ENCODE assay signal across 17 cellular contexts in genomic region chr7:66198461-66198860, GRCh38. TPM values are rescaled to one million over a fixed set of nuclear protein-coding genes. Genes with fewer than 3 reads are reported as not detected.
A peak's percentile ranks its signal among the peaks of the same experiment; 100 is the strongest.
DNase-seq lines count a peak whose midpoint lies in the region; ATAC-seq and TF ChIP-seq lines count a peak whose summit lies in the region.
"Had no signal": no experiment of that assay in that cellular context is flagged by ENCODE, and none has a peak within 500 bp of the region (broad histone marks: within the 10 kb centered on the region; RNA-seq: fewer than 3 reads in every experiment).

No MANE protein-coding gene starts in this region.

- intact Hi-C loops in cardiac septum (cut with DNase I), result no loop called here
- intact Hi-C loops in left ventricle myocardium inferior (cut with micrococcal nuclease), result no loop called here

- H4K20me1 ChIP-seq in neural progenitor cell (ENCODE audit: low read depth), result no peaks in the 10 kb centered on the region

- ATAC-seq in HG03520 (IDR thresholded peaks at IDR 0.05; ENCODE audit: unreplicated experiment), result no peak
- ATAC-seq: GM12878, HCT116 had no signal

- DNase-seq in cardiac septum (ENCODE audit: low spot score) (peak; percentile 63), left ventricle myocardium inferior (no peak), chondrocyte (ENCODE audit: low spot score) (peak; percentile 30), neural progenitor cell (ENCODE audit: low spot score) (no peak), midbrain (lab: John Stamatoyannopoulos, UW) (no peak)
- no peak for DNase-seq in activated CD8-positive, alpha-beta memory T cell treated with anti-CD3 and anti-CD28 coated beads for 24 hours
- DNase-seq: DND-41, GDM1, KG1, NCI-H1436, NCI-H2029, NCI-H2171 treated with DMSO at 0.1 percent for 48 hours, NCI-H774 had no signal

- H3K9me3 Mint-ChIP-seq in chondrocyte (ENCODE audit: low read depth), result no peaks in the 10 kb centered on the region
- no peaks in the 10 kb centered on the region for H3K9me3 Mint-ChIP-seq in neural progenitor cell

- no peaks in the 10 kb centered on the region for H3K36me3 Mint-ChIP-seq in chondrocyte (ENCODE audit: low read depth)
- H3K36me3 Mint-ChIP-seq in neural progenitor cell, result no peaks in the 10 kb centered on the region

- no peak overlapping the region for H3K4me3 Mint-ChIP-seq in chondrocyte (ENCODE audit: unreplicated experiment)
- no peak overlapping the region for H3K4me3 Mint-ChIP-seq in neural progenitor cell

- H3K27ac Mint-ChIP-seq in chondrocyte (ENCODE audit: unreplicated experiment) (no peak overlapping the region), neural progenitor cell (no peak overlapping the region)

- no peaks in the 10 kb centered on the region for H3K9me3 ChIP-seq in left ventricle myocardium inferior (replicated peaks)
- H3K9me3 ChIP-seq in neural progenitor cell (ENCODE audit: low read depth), result no peaks in the 10 kb centered on the region

- H3K4me2 ChIP-seq in neural progenitor cell, result no peak overlapping the region

- H3K36me3 ChIP-seq in left ventricle myocardium inferior, result no peaks in the 10 kb centered on the region
- no peaks in the 10 kb centered on the region for H3K36me3 ChIP-seq in neural progenitor cell

- peaks cover 9% of the 10 kb centered on the region for H3K4me1 ChIP-seq in left ventricle myocardium inferior
- H3K4me1 ChIP-seq in neural progenitor cell, result no peaks in the 10 kb centered on the region

- H2AFZ ChIP-seq in neural progenitor cell (replicated peaks), result peak overlapping the region; percentile 18

- H3K27me3 ChIP-seq in left ventricle myocardium inferior (ENCODE audit: low read depth), result no peaks in the 10 kb centered on the region
- H3K27me3 ChIP-seq in neural progenitor cell, result no peaks in the 10 kb centered on the region

- no peaks in the 10 kb centered on the region for H3F3A ChIP-seq in neural progenitor cell (ENCODE audit: low read depth)

- H3K27me3 Mint-ChIP-seq in chondrocyte (ENCODE audit: low read depth) (peaks cover 2% of the 10 kb centered on the region), neural progenitor cell (ENCODE audit: insufficient read depth, low read depth) (peaks cover 14% of the 10 kb centered on the region)

- H3K4me1 Mint-ChIP-seq in chondrocyte (ENCODE audit: low read depth) (no peaks in the 10 kb centered on the region), neural progenitor cell (no peaks in the 10 kb centered on the region)

- no peak overlapping the region for H3K9ac ChIP-seq in neural progenitor cell

- H3K27ac ChIP-seq in left ventricle myocardium inferior (replicated peaks) (no peak overlapping the region), neural progenitor cell (no peak overlapping the region)
- H3K27ac ChIP-seq: C4-2B had no signal

- TF ChIP-seq CTCF in left ventricle myocardium inferior (IDR thresholded peaks at IDR 0.05; ENCODE audit: borderline replicate concordance), result no peak
- no peak for TF ChIP-seq CTCF in chondrocyte (IDR thresholded peaks at IDR 0.05)
- TF ChIP-seq CTCF in neural progenitor cell (IDR thresholded peaks at IDR 0.05), result no peak

- H3K79me2 ChIP-seq in neural progenitor cell (ENCODE audit: low read depth), result no peaks in the 10 kb centered on the region

- H3K4me3 ChIP-seq in left ventricle myocardium inferior, result no peak overlapping the region
- no peak overlapping the region for H3K4me3 ChIP-seq in neural progenitor cell
- H3K4me3 ChIP-seq: GM12878 had no signal

RNA-seq across cellular contexts. Expression of gene TPST1, which starts 6.7 kb away (rescaled TPM):
- total RNA-seq in cardiac septum (4.8 TPM), left ventricle myocardium inferior (5.7 TPM), chondrocyte (28.0 to 36.5 TPM (median 30.0 TPM) in 3 replicates), neural progenitor cell (ENCODE audit: low replicate concordance) (24.9 and 29.8 TPM in 2 replicates)

Comparison
In these comparisons a context has a peak if more than half of its experiments do, and no peak if none do; other contexts are left out.
1. DNase-seq: peak in cardiac septum (single experiment) and chondrocyte (single experiment); none in left ventricle myocardium inferior (single experiment), neural progenitor cell (single experiment), activated CD8-positive, alpha-beta memory T cell treated with anti-CD3 and anti-CD28 coated beads for 24 hours (single experiment) and midbrain (single experiment).